Comparison of ENCODE assay signal across 18 cellular contexts in the genomic region with DNA sequence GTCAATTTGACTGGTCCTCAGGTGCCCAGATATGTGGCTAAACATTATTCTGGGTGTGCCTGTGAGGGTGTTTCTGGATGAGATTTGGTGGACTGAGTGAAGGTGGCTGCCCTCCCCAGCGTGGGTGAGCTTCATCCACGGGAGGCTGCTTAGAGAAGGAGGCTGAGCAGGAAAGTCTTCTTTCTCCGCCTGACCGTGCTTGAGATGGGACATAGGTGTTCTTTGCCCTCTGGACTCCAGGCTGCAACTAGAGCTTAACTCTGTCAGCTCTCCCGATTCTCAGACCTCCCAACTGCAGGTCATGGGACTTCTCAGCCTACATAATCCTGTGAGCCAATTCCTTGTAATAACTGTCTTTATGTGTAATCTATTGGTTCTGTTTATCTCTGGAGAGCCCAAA. TPM values are rescaled to one million over a fixed set of nuclear protein-coding genes. Genes with fewer than 3 reads are reported as not detected.
DNase-seq lines count a peak whose midpoint lies in the region; ATAC-seq and TF ChIP-seq lines count a peak whose summit lies in the region.
"Had no signal": no experiment of that assay in that cellular context is flagged by ENCODE, and none has a peak within 500 bp of the region (broad histone marks: within the 10 kb centered on the region; RNA-seq: fewer than 3 reads in every experiment).

No MANE protein-coding gene starts in this region.

- no peak overlapping the region for H3K4me3 ChIP-seq in CD8-positive, alpha-beta memory T cell (ENCODE audit: low read length)
- H3K4me3 ChIP-seq in naive thymus-derived CD4-positive, alpha-beta T cell (ENCODE audit: low read length): no peak overlapping the region
- H3K4me3 ChIP-seq in stomach: no peak overlapping the region
- H3K4me3 ChIP-seq: breast epithelium, HAP-1, SK-N-MC had no signal

- H3K36me3 ChIP-seq in CD8-positive, alpha-beta memory T cell (ENCODE audit: insufficient read depth, low read length): no peaks in the 10 kb centered on the region
- H3K36me3 ChIP-seq in naive thymus-derived CD4-positive, alpha-beta T cell (ENCODE audit: control insufficient read depth in 2 of 3, insufficient read depth in 3 of 3, low read length in 3 of 3): peaks cover 0 to 10% (median 0%) of the 10 kb centered on the region in 3 experiments
- peaks cover 0 to 12% (median 9%) of the 10 kb centered on the region in 4 donors for H3K36me3 ChIP-seq in stomach
- H3K36me3 ChIP-seq: breast epithelium, HAP-1 had no signal

- no peak for TF ChIP-seq CTCF in stomach (IDR thresholded peaks at IDR 0.05)

- 75 to 89% (median 85%) methylated on average over 5 of the region's 5 CpGs for WGBS in stomach, 5 donors

- CTCF ChIA-PET in CD8-positive, alpha-beta memory T cell (lab: Charles Lee): interaction anchor here (2.5 kb wide), 1 partner anchor 28 kb away, joined by 8 read pairs; no protein-coding TSS in a partner anchor
- CTCF ChIA-PET in naive thymus-derived CD4-positive, alpha-beta T cell (lab: Charles Lee): no interaction called here

- no peaks in the 10 kb centered on the region for H3K27me3 Mint-ChIP-seq in CD8-positive, alpha-beta memory T cell
- no peaks in the 10 kb centered on the region for H3K27me3 Mint-ChIP-seq in dendritic cell treated with granulocyte-macrophage colony-stimulating factor and Interleukin-4, amounts not matched to agents 40 ng/mL and 50 ng/mL, for 4 days
- H3K27me3 Mint-ChIP-seq in naive thymus-derived CD4-positive, alpha-beta T cell: no peaks in the 10 kb centered on the region
- H3K27me3 Mint-ChIP-seq: activated B cell treated with CpG ODN at 0.5 μM for 24 hours had no signal

- H3K4me1 ChIP-seq in CD8-positive, alpha-beta memory T cell (ENCODE audit: insufficient read depth, low read length): peaks cover 13% of the 10 kb centered on the region
- H3K4me1 ChIP-seq in naive thymus-derived CD4-positive, alpha-beta T cell (ENCODE audit: control insufficient read depth in 2 of 2, insufficient read depth in 2 of 2, low read length in 2 of 2): peaks cover 14 to 16% of the 10 kb centered on the region in 2 donors
- H3K4me1 ChIP-seq in stomach: peaks cover 20 to 65% (median 40%) of the 10 kb centered on the region in 4 donors
- H3K4me1 ChIP-seq: HAP-1 had no signal

- H3K4me1 Mint-ChIP-seq in CD8-positive, alpha-beta memory T cell: peaks cover 55 to 77% (median 72%) of the 10 kb centered on the region in 3 donors
- H3K4me1 Mint-ChIP-seq in dendritic cell treated with granulocyte-macrophage colony-stimulating factor and Interleukin-4, amounts not matched to agents 40 ng/mL and 50 ng/mL, for 4 days (ENCODE audit: low read depth): peaks cover 64% of the 10 kb centered on the region
- peaks cover 41 to 82% (median 70%) of the 10 kb centered on the region in 7 donors for H3K4me1 Mint-ChIP-seq in naive thymus-derived CD4-positive, alpha-beta T cell

- ATAC-seq in naive thymus-derived CD4-positive, alpha-beta T cell: no peak
- ATAC-seq in HG02571 (IDR thresholded peaks at IDR 0.05; ENCODE audit: unreplicated experiment): no peak

- peak overlapping the region in 1 of 7 donors; percentile 64 for H3K4me3 Mint-ChIP-seq in CD8-positive, alpha-beta memory T cell
- no peak overlapping the region for H3K4me3 Mint-ChIP-seq in dendritic cell treated with granulocyte-macrophage colony-stimulating factor and Interleukin-4, amounts not matched to agents 40 ng/mL and 50 ng/mL, for 4 days
- peak overlapping the region in 4 of 10 donors; percentile 12 to 47 (median 38) for H3K4me3 Mint-ChIP-seq in naive thymus-derived CD4-positive, alpha-beta T cell
- H3K4me3 Mint-ChIP-seq: activated B cell treated with CpG ODN at 0.5 μM for 24 hours had no signal

- no peak for TF ChIP-seq EP300 in stomach (IDR thresholded peaks at IDR 0.05)

- no peak overlapping the region for H3K27ac ChIP-seq in CD8-positive, alpha-beta memory T cell (ENCODE audit: low read depth, low read length)
- no peak overlapping the region for H3K27ac ChIP-seq in naive thymus-derived CD4-positive, alpha-beta T cell (ENCODE audit: low read depth, low read length)
- peak overlapping the region in 3 of 5 donors; percentile 14 to 70 (median 59) for H3K27ac ChIP-seq in stomach
- H3K27ac ChIP-seq: SK-N-MC had no signal

- no peak for TF ChIP-seq POLR2A in stomach (IDR thresholded peaks at IDR 0.05)

- H3K36me3 Mint-ChIP-seq in CD8-positive, alpha-beta memory T cell: peaks cover 0 to 16% (median 2%) of the 10 kb centered on the region in 3 donors
- H3K36me3 Mint-ChIP-seq in dendritic cell treated with granulocyte-macrophage colony-stimulating factor and Interleukin-4, amounts not matched to agents 40 ng/mL and 50 ng/mL, for 4 days (ENCODE audit: low read depth): peaks cover 42% of the 10 kb centered on the region
- H3K36me3 Mint-ChIP-seq in naive thymus-derived CD4-positive, alpha-beta T cell: peaks cover under 1 to 33% (median 18%) of the 10 kb centered on the region in 5 donors

- no peaks in the 10 kb centered on the region for H3K9me3 ChIP-seq in CD8-positive, alpha-beta memory T cell (ENCODE audit: low read length)
- no peaks in the 10 kb centered on the region for H3K9me3 ChIP-seq in naive thymus-derived CD4-positive, alpha-beta T cell (ENCODE audit: control insufficient read depth in 2 of 3, low read length in 3 of 3)
- H3K9me3 ChIP-seq in stomach: no peaks in the 10 kb centered on the region
- H3K9me3 ChIP-seq: breast epithelium, HAP-1 had no signal

- no peak for DNase-seq in CD8-positive, alpha-beta memory T cell
- no peak for DNase-seq in naive thymus-derived CD4-positive, alpha-beta T cell
- DNase-seq in stomach: no peak
- no peak for DNase-seq in NCI-H1048 (lab: John Stamatoyannopoulos, UW)
- no peak for DNase-seq in SK-N-DZ (ENCODE audit: low spot score)
- DNase-seq: activated B cell treated with CpG ODN at 0.5 μM for 24 hours; activated CD4-positive, alpha-beta T cell treated with anti-CD3 and anti-CD28 coated beads, Interleukin-2, amount 50 U/mL, for 48 hours; activated gamma-delta T cell; DMS79; NCI-H146; NCI-H524 treated with DMSO at 0.1 percent for 48 hours; substantia nigra; T-helper 9 cell had no signal

- no peaks in the 10 kb centered on the region for H3K27me3 ChIP-seq in CD8-positive, alpha-beta memory T cell (ENCODE audit: insufficient read depth, low read length, poor library complexity, severe bottlenecking)
- H3K27me3 ChIP-seq in naive thymus-derived CD4-positive, alpha-beta T cell (ENCODE audit: control insufficient read depth in 2 of 2, insufficient read depth in 2 of 2, low read length in 2 of 2): no peaks in the 10 kb centered on the region
- no peaks in the 10 kb centered on the region for H3K27me3 ChIP-seq in stomach
- H3K27me3 ChIP-seq: breast epithelium had no signal

- POLR2A ChIA-PET in CD8-positive, alpha-beta memory T cell (lab: Charles Lee): no interaction called here
- POLR2A ChIA-PET in naive thymus-derived CD4-positive, alpha-beta T cell (lab: Charles Lee): interaction anchor here (0.6 to 1.4 kb wide), 2 partner anchors 9 to 27 kb away, joined by 3 to 5 read pairs; no protein-coding TSS in a partner anchor

- intact Hi-C loops in dendritic cell treated with granulocyte-macrophage colony-stimulating factor and Interleukin-4, amounts not matched to agents 40 ng/mL and 50 ng/mL, for 4 days (cut with micrococcal nuclease): no loop called here
- intact Hi-C loops in naive thymus-derived CD4-positive, alpha-beta T cell (cut with micrococcal nuclease): no loop called here
- intact Hi-C loops in stomach (cut with DNase I; ENCODE audit: low total_unique reads): no loop called here

- H3K9me3 Mint-ChIP-seq in CD8-positive, alpha-beta memory T cell: no peaks in the 10 kb centered on the region
- H3K9me3 Mint-ChIP-seq in dendritic cell treated with granulocyte-macrophage colony-stimulating factor and Interleukin-4, amounts not matched to agents 40 ng/mL and 50 ng/mL, for 4 days: no peaks in the 10 kb centered on the region
- H3K9me3 Mint-ChIP-seq in naive thymus-derived CD4-positive, alpha-beta T cell: peaks cover 0 to 9% (median 3%) of the 10 kb centered on the region in 11 donors
- H3K9me3 Mint-ChIP-seq: activated B cell treated with CpG ODN at 0.5 μM for 24 hours had no signal

- H3K27ac Mint-ChIP-seq in CD8-positive, alpha-beta memory T cell: peak overlapping the region in 6 of 8 donors; percentile 25 to 87 (median 73)
- H3K27ac Mint-ChIP-seq in dendritic cell treated with granulocyte-macrophage colony-stimulating factor and Interleukin-4, amounts not matched to agents 40 ng/mL and 50 ng/mL, for 4 days: peak overlapping the region; percentile 68
- peak overlapping the region in 6 of 9 donors; percentile 43 to 79 (median 74) for H3K27ac Mint-ChIP-seq in naive thymus-derived CD4-positive, alpha-beta T cell
- H3K27ac Mint-ChIP-seq: activated B cell treated with CpG ODN at 0.5 μM for 24 hours had no signal

RNA-seq across cellular contexts. Expression of gene RAB7A, which starts 34.0 kb away (rescaled TPM):
- total RNA-seq in CD8-positive, alpha-beta memory T cell: 100 to 1,000 TPM; 260 to 285 TPM
- polyA plus RNA-seq in CD8-positive, alpha-beta memory T cell: 206 TPM
- total RNA-seq in naive thymus-derived CD4-positive, alpha-beta T cell: 100 to 1,000 TPM; 124 to 249 (median 172) TPM
- polyA plus RNA-seq in naive thymus-derived CD4-positive, alpha-beta T cell: 100 to 1,000 TPM; 176 to 190 TPM
- 100 to 1,000 TPM in 2 of 5 donors, 10 to 100 TPM in 3; 33.6 to 159 (median 85.8) TPM for total RNA-seq in stomach
- 100 to 1,000 TPM in 2 of 3 donors, 10 to 100 TPM in 1; 96.6 to 166 (median 134) TPM for polyA plus RNA-seq in stomach
- 43.4 and 55.2 TPM in 2 replicates for polyA plus RNA-seq in SK-N-DZ (2014; cell fraction: cytosol; rRNA removed)
- 13.4 and 25.4 TPM in 2 replicates for polyA plus RNA-seq in SK-N-DZ (2014; cell fraction: nucleus; rRNA removed)

Comparison
In these comparisons a context has a peak if more than half of its experiments do, and no peak if none do; other contexts are left out.
1. H3K27ac ChIP-seq: peak in stomach (3 of 5); none in CD8-positive, alpha-beta memory T cell (single experiment) and naive thymus-derived CD4-positive, alpha-beta T cell (single experiment).
2. Peak in every context shown above with its lines, with median percentiles within 50 percentile points of each other: H3K27ac Mint-ChIP-seq.